Comparison of ENCODE assay signal across 9 cellular contexts in the genomic region with DNA sequence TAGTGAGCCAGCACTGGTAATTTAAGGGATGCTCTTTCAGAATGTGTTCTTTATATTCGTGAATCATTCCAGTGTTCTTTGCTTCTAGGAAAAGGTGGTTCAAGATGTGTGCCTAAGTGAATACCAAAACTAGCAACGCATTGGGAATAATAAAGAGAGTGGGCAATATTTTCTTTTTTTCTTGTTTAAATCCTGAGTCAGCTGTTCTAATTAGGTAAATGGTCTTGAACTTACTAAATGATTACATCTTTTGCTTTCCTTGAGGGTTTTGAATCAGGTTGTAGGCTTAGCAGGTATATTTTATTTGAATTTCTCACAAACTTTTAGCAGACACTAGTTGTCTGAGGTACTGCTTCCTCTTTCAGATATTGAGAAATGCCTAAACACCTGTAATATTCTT. TPM values are rescaled to one million over a fixed set of nuclear protein-coding genes. Genes with fewer than 3 reads are reported as not detected.
"Had no signal": no experiment of that assay in that cellular context is flagged by ENCODE, and none has a peak within 500 bp of the region (broad histone marks: within the 10 kb centered on the region; RNA-seq: fewer than 3 reads in every experiment).

No MANE protein-coding gene starts in this region.

- H3K27ac ChIP-seq: HL-60 had no signal

- H3K4me1 Mint-ChIP-seq: IgD-negative memory B cell had no signal

- H3K36me3 Mint-ChIP-seq: IgD-negative memory B cell had no signal

- H3K4me3 ChIP-seq: GM23338 had no signal

- DNase-seq: H9, HCEC 1CT, KG1 had no signal

- ATAC-seq: GM23338 had no signal

- FAIRE-seq: H1, H54 had no signal

- H3K4me2 ChIP-seq: GM23338 had no signal

- H3K27ac Mint-ChIP-seq: GM23338, H9, IgD-negative memory B cell had no signal

- H2AFZ ChIP-seq: GM23338 had no signal

- H3K4me3 Mint-ChIP-seq: GM23338, H9, IgD-negative memory B cell had no signal

RNA-seq across cellular contexts. Expression of gene ENPEP, which starts 29.5 kb away (rescaled TPM):
- total RNA-seq: HT1080 had no signal
- polyA plus RNA-seq: IgD-negative memory B cell had no signal
